Comparison of ENCODE assay signal across 12 cellular contexts in the genomic region with DNA sequence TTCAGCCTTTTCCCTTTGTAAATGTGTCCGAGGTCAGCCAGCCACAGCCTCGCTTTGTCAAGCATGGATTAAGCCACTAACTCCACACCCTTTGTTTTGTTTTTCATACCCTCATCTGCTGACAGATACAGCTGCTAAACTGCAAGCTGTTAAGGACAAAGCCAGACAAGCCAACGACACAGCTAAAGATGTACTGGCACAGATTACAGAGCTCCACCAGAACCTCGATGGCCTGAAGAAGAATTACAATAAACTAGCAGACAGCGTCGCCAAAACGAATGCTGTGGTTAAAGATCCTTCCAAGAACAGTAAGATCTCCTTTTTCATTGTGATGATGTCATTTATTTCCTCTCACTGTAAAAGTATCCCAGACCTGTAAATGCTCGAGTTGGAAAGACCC.
A peak's percentile ranks its signal among the peaks of the same experiment; 100 is the strongest.
DNase-seq lines count a peak whose midpoint lies in the region; ATAC-seq and TF ChIP-seq lines count a peak whose summit lies in the region.
"Had no signal": no experiment of that assay in that cellular context is flagged by ENCODE, and none has a peak within 500 bp of the region (broad histone marks: within the 10 kb centered on the region; RNA-seq: fewer than 3 reads in every experiment).

No MANE protein-coding gene starts in this region.

- intact Hi-C loops in Panc1 (cut with micrococcal nuclease; ENCODE audit: unreplicated experiment): no loop called here
- intact Hi-C loops in activated CD4-positive, alpha-beta memory T cell treated with anti-CD3 and anti-CD28 coated beads for 36 hours (cut with micrococcal nuclease): no loop called here

- H3K36me3 ChIP-seq in HEK293 (ENCODE audit: control insufficient read depth in 2 of 2, insufficient read depth in 1 of 2, low read length in 2 of 2) (no peaks in the 10 kb centered on the region), Panc1 (ENCODE audit: control insufficient read depth, insufficient read depth, low read length) (no peaks in the 10 kb centered on the region)
- H3K36me3 ChIP-seq: colonic mucosa, SJSA1 had no signal

- peaks cover 7% of the 10 kb centered on the region for H3K4me1 Mint-ChIP-seq in neural crest cell
- H3K4me1 Mint-ChIP-seq in activated CD4-positive, alpha-beta memory T cell treated with anti-CD3 and anti-CD28 coated beads for 36 hours (ENCODE audit: low read depth): peaks cover 8% of the 10 kb centered on the region
- peaks cover 11% of the 10 kb centered on the region for H3K4me1 Mint-ChIP-seq in activated T-cell treated with anti-CD3 and anti-CD28 coated beads, Interleukin-2, amount 50 U/mL, for 4 hours (ENCODE audit: low read depth)

- ATAC-seq in Panc1: peak; percentile 58; the same call in 1 of the 2 replicates
- no peak for ATAC-seq in activated T-cell treated with anti-CD3 and anti-CD28 coated beads, Interleukin-2, amount 50 U/mL, for 4 hours

- no peaks in the 10 kb centered on the region for H3K36me3 Mint-ChIP-seq in neural crest cell (ENCODE audit: low read depth)
- H3K36me3 Mint-ChIP-seq in activated CD4-positive, alpha-beta memory T cell treated with anti-CD3 and anti-CD28 coated beads for 36 hours: no peaks in the 10 kb centered on the region
- H3K36me3 Mint-ChIP-seq in activated T-cell treated with anti-CD3 and anti-CD28 coated beads, Interleukin-2, amount 50 U/mL, for 4 hours (ENCODE audit: insufficient read depth): no peaks in the 10 kb centered on the region

- no peak overlapping the region for H3K27ac ChIP-seq in HEK293 (ENCODE audit: extremely low read depth, low read depth, low read length)
- H3K27ac ChIP-seq in Panc1 (ENCODE audit: low read length): no peak overlapping the region
- H3K27ac ChIP-seq: colonic mucosa, psoas muscle, SJSA1 had no signal

- H3K4me3 Mint-ChIP-seq in neural crest cell: no peak overlapping the region
- H3K4me3 Mint-ChIP-seq in activated CD4-positive, alpha-beta memory T cell treated with anti-CD3 and anti-CD28 coated beads for 36 hours: no peak overlapping the region
- H3K4me3 Mint-ChIP-seq in activated T-cell treated with anti-CD3 and anti-CD28 coated beads, Interleukin-2, amount 50 U/mL, for 4 hours: no peak overlapping the region

- BruUV-seq in Panc1 (replicated peaks; lab: Mats Ljungman, UMichigan): no TSS peak

- H3K27ac Mint-ChIP-seq in neural crest cell (ENCODE audit: unreplicated experiment): peak overlapping the region; percentile 74
- H3K27ac Mint-ChIP-seq in activated CD4-positive, alpha-beta memory T cell treated with anti-CD3 and anti-CD28 coated beads for 36 hours: no peak overlapping the region

- no peaks in the 10 kb centered on the region for H3K9me3 Mint-ChIP-seq in neural crest cell
- no peaks in the 10 kb centered on the region for H3K9me3 Mint-ChIP-seq in activated CD4-positive, alpha-beta memory T cell treated with anti-CD3 and anti-CD28 coated beads for 36 hours
- no peaks in the 10 kb centered on the region for H3K9me3 Mint-ChIP-seq in activated T-cell treated with anti-CD3 and anti-CD28 coated beads, Interleukin-2, amount 50 U/mL, for 4 hours

- DNase-seq in Panc1 (ENCODE audit: low read depth, low spot score) (no peak), fibroblast of gingiva (ENCODE audit: low read depth) (peak; percentile 2), neural crest cell (ENCODE audit: low read depth, low spot score) (no peak), hepatic stellate cell (ENCODE audit: low spot score) (no peak)
- DNase-seq in activated CD4-positive, alpha-beta memory T cell treated with anti-CD3 and anti-CD28 coated beads for 36 hours: no peak
- DNase-seq in activated T-cell treated with anti-CD3 and anti-CD28 coated beads, Interleukin-2, amount 50 U/mL, for 4 hours: no peak
- DNase-seq in stimulated activated CD4-positive, alpha-beta T cell treated with anti-CD3 and anti-CD28 coated beads, Interleukin-1b, Interleukin-23, amount 100 ng/mL, for 48 hours: no peak
- DNase-seq: activated CD8-positive, alpha-beta memory T cell treated with anti-CD3 and anti-CD28 coated beads, Interleukin-2, amount 50 U/mL, for 48 hours; colonic mucosa; psoas muscle had no signal

- no peaks in the 10 kb centered on the region for H3K9me3 ChIP-seq in HEK293 (ENCODE audit: control insufficient read depth, insufficient read depth, low read depth, low read length)
- H3K9me3 ChIP-seq in Panc1 (ENCODE audit: control insufficient read depth, insufficient read depth, low read depth, low read length): no peaks in the 10 kb centered on the region
- H3K9me3 ChIP-seq: colonic mucosa, psoas muscle, SJSA1 had no signal

- CTCF ChIA-PET in HEK293 (lab: Yijun Ruan, JAX) (interaction anchor here (0.6 to 0.9 kb wide), 5 partner anchors 14 to 277 kb away, joined by 3 read pairs; no protein-coding TSS in a partner anchor), Panc1 (lab: Charles Lee) (interaction anchor here (0.7 kb wide), 1 partner anchor 82 kb away, joined by 3 read pairs; no protein-coding TSS in a partner anchor)
- CTCF ChIA-PET in activated CD4-positive, alpha-beta memory T cell treated with anti-CD3 and anti-CD28 coated beads for 36 hours (lab: Charles Lee): no interaction called here

- no peak overlapping the region for H3K4me3 ChIP-seq in HEK293 (ENCODE audit: low read depth, low read length)
- H3K4me3 ChIP-seq in Panc1 (ENCODE audit: low read depth in 2 of 2, low read length in 2 of 2): no peak overlapping the region
- H3K4me3 ChIP-seq: colonic mucosa, psoas muscle, SJSA1 had no signal

- H3K27me3 Mint-ChIP-seq in neural crest cell (ENCODE audit: low read depth): no peaks in the 10 kb centered on the region
- H3K27me3 Mint-ChIP-seq in activated CD4-positive, alpha-beta memory T cell treated with anti-CD3 and anti-CD28 coated beads for 36 hours: no peaks in the 10 kb centered on the region
- peaks cover 2% of the 10 kb centered on the region for H3K27me3 Mint-ChIP-seq in activated T-cell treated with anti-CD3 and anti-CD28 coated beads, Interleukin-2, amount 50 U/mL, for 4 hours (ENCODE audit: low read depth)

- no peaks in the 10 kb centered on the region; the same call in 1 of the 2 replicates for H3K27me3 ChIP-seq in Panc1 (ENCODE audit: control insufficient read depth, insufficient read depth, low read length)
- H3K27me3 ChIP-seq: colonic mucosa, SJSA1 had no signal

- in situ Hi-C loops in Panc1 (cut with HindIII; ENCODE audit: low pct_unique_long_range_greater_than_20kb, low sequenced_read_pairs): no loop called here

- POLR2A ChIA-PET in HEK293 (lab: Yijun Ruan, JAX) (no interaction called here), Panc1 (lab: Charles Lee) (no interaction called here)
- POLR2A ChIA-PET in activated CD4-positive, alpha-beta memory T cell treated with anti-CD3 and anti-CD28 coated beads for 36 hours (lab: Charles Lee): no interaction called here

- TF ChIP-seq CTCF in HEK293 (tag by site-specific recombination; IDR thresholded peaks at IDR 0.05) (0 out of 2 replicates have a peak, but pooled peaks have one; percentile 10), Panc1 (IDR thresholded peaks at IDR 0.05) (no peak), neural crest cell (conservative IDR thresholded peaks at IDR 0.05) (no peak)

- no peaks in the 10 kb centered on the region for H3K4me1 ChIP-seq in HEK293 (ENCODE audit: control insufficient read depth, insufficient read depth, low read length)
- H3K4me1 ChIP-seq in Panc1 (ENCODE audit: control insufficient read depth, insufficient read depth, low read length): no peaks in the 10 kb centered on the region
- H3K4me1 ChIP-seq: colonic mucosa, psoas muscle, SJSA1 had no signal

TF ChIP-seq in HEK293, 187 proteins besides CTCF, POLR2A, EP300 and RAD21 (continues in another document):
- no peak for TF ChIP-seq ZNF624 (tag by site-specific recombination; IDR thresholded peaks at IDR 0.05)
- TF ChIP-seq, protein P1, sequence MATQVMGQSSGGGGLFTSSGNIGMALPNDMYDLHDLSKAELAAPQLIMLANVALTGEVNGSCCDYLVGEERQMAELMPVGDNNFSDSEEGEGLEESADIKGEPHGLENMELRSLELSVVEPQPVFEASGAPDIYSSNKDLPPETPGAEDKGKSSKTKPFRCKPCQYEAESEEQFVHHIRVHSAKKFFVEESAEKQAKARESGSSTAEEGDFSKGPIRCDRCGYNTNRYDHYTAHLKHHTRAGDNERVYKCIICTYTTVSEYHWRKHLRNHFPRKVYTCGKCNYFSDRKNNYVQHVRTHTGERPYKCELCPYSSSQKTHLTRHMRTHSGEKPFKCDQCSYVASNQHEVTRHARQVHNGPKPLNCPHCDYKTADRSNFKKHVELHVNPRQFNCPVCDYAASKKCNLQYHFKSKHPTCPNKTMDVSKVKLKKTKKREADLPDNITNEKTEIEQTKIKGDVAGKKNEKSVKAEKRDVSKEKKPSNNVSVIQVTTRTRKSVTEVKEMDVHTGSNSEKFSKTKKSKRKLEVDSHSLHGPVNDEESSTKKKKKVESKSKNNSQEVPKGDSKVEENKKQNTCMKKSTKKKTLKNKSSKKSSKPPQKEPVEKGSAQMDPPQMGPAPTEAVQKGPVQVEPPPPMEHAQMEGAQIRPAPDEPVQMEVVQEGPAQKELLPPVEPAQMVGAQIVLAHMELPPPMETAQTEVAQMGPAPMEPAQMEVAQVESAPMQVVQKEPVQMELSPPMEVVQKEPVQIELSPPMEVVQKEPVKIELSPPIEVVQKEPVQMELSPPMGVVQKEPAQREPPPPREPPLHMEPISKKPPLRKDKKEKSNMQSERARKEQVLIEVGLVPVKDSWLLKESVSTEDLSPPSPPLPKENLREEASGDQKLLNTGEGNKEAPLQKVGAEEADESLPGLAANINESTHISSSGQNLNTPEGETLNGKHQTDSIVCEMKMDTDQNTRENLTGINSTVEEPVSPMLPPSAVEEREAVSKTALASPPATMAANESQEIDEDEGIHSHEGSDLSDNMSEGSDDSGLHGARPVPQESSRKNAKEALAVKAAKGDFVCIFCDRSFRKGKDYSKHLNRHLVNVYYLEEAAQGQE (tag by site-specific recombination; IDR thresholded peaks at IDR 0.05): no peak
- TF ChIP-seq ZFP37 (tag by site-specific recombination; IDR thresholded peaks at IDR 0.05): no peak
- TF ChIP-seq TRIM28 (IDR thresholded peaks at IDR 0.05; ENCODE audit: borderline replicate concordance, low read length): peak; percentile 86; the same call in 1 of the 2 replicates
- no peak for TF ChIP-seq ZNF626 (tag by site-specific recombination; IDR thresholded peaks at IDR 0.05)
- TF ChIP-seq ZNF660 (tag by site-specific recombination; IDR thresholded peaks at IDR 0.05): 0 out of 2 replicates have a peak, but pooled peaks have one; percentile 18
- TF ChIP-seq, protein P2, sequence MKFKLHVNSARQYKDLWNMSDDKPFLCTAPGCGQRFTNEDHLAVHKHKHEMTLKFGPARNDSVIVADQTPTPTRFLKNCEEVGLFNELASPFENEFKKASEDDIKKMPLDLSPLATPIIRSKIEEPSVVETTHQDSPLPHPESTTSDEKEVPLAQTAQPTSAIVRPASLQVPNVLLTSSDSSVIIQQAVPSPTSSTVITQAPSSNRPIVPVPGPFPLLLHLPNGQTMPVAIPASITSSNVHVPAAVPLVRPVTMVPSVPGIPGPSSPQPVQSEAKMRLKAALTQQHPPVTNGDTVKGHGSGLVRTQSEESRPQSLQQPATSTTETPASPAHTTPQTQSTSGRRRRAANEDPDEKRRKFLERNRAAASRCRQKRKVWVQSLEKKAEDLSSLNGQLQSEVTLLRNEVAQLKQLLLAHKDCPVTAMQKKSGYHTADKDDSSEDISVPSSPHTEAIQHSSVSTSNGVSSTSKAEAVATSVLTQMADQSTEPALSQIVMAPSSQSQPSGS (tag by site-specific recombination; IDR thresholded peaks at IDR 0.05; ENCODE audit: low read depth): peak; percentile 91
